ENCODE assay signal across 26 cellular contexts in genomic region chr2:119136093-119136492, GRCh38. TPM values are rescaled to one million over a fixed set of nuclear protein-coding genes. Genes with fewer than 3 reads are reported as not detected.
DNase-seq lines count a peak whose midpoint lies in the region; TF ChIP-seq lines count a peak whose summit lies in the region.
"Had no signal": no experiment of that assay in that cellular context is flagged by ENCODE, and none has a peak within 500 bp of the region (broad histone marks: within the 10 kb centered on the region; RNA-seq: fewer than 3 reads in every experiment).

No MANE protein-coding gene starts in this region.

- H3K9ac ChIP-seq in SK-N-SH (no peak overlapping the region), Karpas-422 (ENCODE audit: low read length) (no peak overlapping the region)

- H3K79me2 ChIP-seq in SK-N-SH (ENCODE audit: insufficient read depth) (no peaks in the 10 kb centered on the region), Karpas-422 (ENCODE audit: low read length) (no peaks in the 10 kb centered on the region)
- H3K79me2 ChIP-seq: hepatocyte had no signal

- TF ChIP-seq EP300 in SK-N-SH (IDR thresholded peaks at IDR 0.05; ENCODE audit: borderline replicate concordance in 1 of 2, low read depth in 1 of 2, low read length in 1 of 2): no peak

- H3K9me2 ChIP-seq in SK-N-SH (no peaks in the 10 kb centered on the region), Karpas-422 (replicated peaks; ENCODE audit: insufficient read depth, low read length) (no peaks in the 10 kb centered on the region)

- 43% methylated on average over 4 of the region's 7 CpGs for WGBS in SK-N-SH (ENCODE audit: low lambda C conversion rate)

- no peaks in the 10 kb centered on the region for H3K4me1 ChIP-seq in SK-N-SH (ENCODE audit: control insufficient read depth in 1 of 2, insufficient read depth in 2 of 2, low read depth in 1 of 2, low read length in 1 of 2)
- no peaks in the 10 kb centered on the region for H3K4me1 ChIP-seq in Karpas-422 (ENCODE audit: low read length)

- H2AFZ ChIP-seq in SK-N-SH (ENCODE audit: low read depth): no peak overlapping the region
- H2AFZ ChIP-seq in Karpas-422 (ENCODE audit: low read length): no peak overlapping the region
- H2AFZ ChIP-seq: hepatocyte had no signal

- no peak overlapping the region for H3K4me2 ChIP-seq in SK-N-SH
- no peak overlapping the region for H3K4me2 ChIP-seq in Karpas-422 (ENCODE audit: low read depth, low read length, poor library complexity, severe bottlenecking)
- H3K4me2 ChIP-seq: hepatocyte had no signal

- no peaks in the 10 kb centered on the region for H3K27me3 ChIP-seq in SK-N-SH (ENCODE audit: insufficient read depth)
- H3K27me3 ChIP-seq in Karpas-422 (ENCODE audit: low read length): no peaks in the 10 kb centered on the region
- H3K27me3 ChIP-seq: hepatocyte had no signal

- CTCF ChIA-PET in SK-N-SH (lab: Yijun Ruan, JAX): no interaction called here

- DNase-seq in DMS153 (lab: John Stamatoyannopoulos, UW) (peak; percentile 27), DMS153 treated with DMSO at 0.1 percent for 48 hours (lab: John Stamatoyannopoulos, UW; ENCODE audit: unreplicated experiment) (no peak), LoVo (ENCODE audit: low spot score) (peak; percentile 10), RPMI7951 (ENCODE audit: low read depth) (peak; percentile 4), kidney tubule cell (ENCODE audit: low spot score) (peak; percentile 72), retina (no peak), SK-N-SH (no peak), Karpas-422 (no peak)
- DNase-seq: activated CD4-positive, CD25-positive, alpha-beta regulatory T cell; activated naive CD8-positive, alpha-beta T cell treated with anti-CD3 and anti-CD28 coated beads for 36 hours; activated T-cell treated with anti-CD3 and anti-CD28 coated beads, Interleukin-2, amount 50 U/mL, for 72 hours; GDM1; KBM-7; natural killer cell; NCI-H1048; NCI-H2081 treated with DMSO at 0.1 percent for 48 hours; NCI-H526 treated with DMSO at 0.1 percent for 48 hours; OCI-M1; stimulated activated naive CD8-positive, alpha-beta T cell treated with anti-CD3 and anti-CD28 coated beads, Interleukin-15, amount 100 ng/mL, for 72 hours had no signal

- H3K9me3 ChIP-seq in SK-N-SH (no peaks in the 10 kb centered on the region), Karpas-422 (ENCODE audit: low read length) (no peaks in the 10 kb centered on the region)

- H4K20me1 ChIP-seq in SK-N-SH (ENCODE audit: insufficient read depth) (no peaks in the 10 kb centered on the region), Karpas-422 (ENCODE audit: insufficient read depth, low read depth, low read length) (no peaks in the 10 kb centered on the region)

- H3F3A ChIP-seq in SK-N-SH (replicated peaks; ENCODE audit: insufficient read depth): no peaks in the 10 kb centered on the region

- H3K27ac ChIP-seq in SK-N-SH (ENCODE audit: low read depth in 2 of 2, low read length in 1 of 2) (no peak overlapping the region), Karpas-422 (ENCODE audit: low read length) (no peak overlapping the region)
- H3K27ac ChIP-seq: 22Rv1, coronary artery, hepatocyte, HL-60 had no signal

- POLR2A ChIA-PET in SK-N-SH (lab: Yijun Ruan, JAX): no interaction called here

- H3K36me3 ChIP-seq in SK-N-SH (replicated peaks in 1 of 2; ENCODE audit: control insufficient read depth in 1 of 2, insufficient read depth in 2 of 2, low read length in 1 of 2) (no peaks in the 10 kb centered on the region), Karpas-422 (ENCODE audit: insufficient read depth, low read length) (no peaks in the 10 kb centered on the region)

- no peak for TF ChIP-seq RAD21 in SK-N-SH (IDR thresholded peaks at IDR 0.05; ENCODE audit: low read length)

- H3K4me3 ChIP-seq in SK-N-SH (ENCODE audit: low read depth in 2 of 2, low read length in 1 of 2) (no peak overlapping the region), Karpas-422 (ENCODE audit: low read length) (no peak overlapping the region)
- H3K4me3 ChIP-seq: coronary artery, hepatocyte had no signal

- TF ChIP-seq CTCF in SK-N-SH (IDR thresholded peaks at IDR 0.05): no peak

TF ChIP-seq in SK-N-SH, 30 proteins besides CTCF, POLR2A, EP300 and RAD21:
- no peak for TF ChIP-seq RFX5 (IDR thresholded peaks at IDR 0.05; ENCODE audit: low read length)

RNA-seq across cellular contexts. Expression of gene C1QL2, which starts 22.5 kb away (rescaled TPM):
- not detected in 2 replicates for total RNA-seq in RPMI7951 (2014; rRNA removed; shearing (Covaris generic))
- polyA plus RNA-seq in SK-N-SH (2012; rRNA removed): not detected in 2 replicates
- polyA plus RNA-seq in SK-N-SH (2012; cell fraction: cytosol; rRNA removed): not detected in 2 replicates
- not detected in 2 replicates for polyA plus RNA-seq in SK-N-SH (2012; cell fraction: nucleus; rRNA removed)
- not detected in 2 replicates for total RNA-seq in Karpas-422 (2014; rRNA removed; shearing (Covaris generic); ENCODE audit: low replicate concordance)
- total RNA-seq: activated naive CD8-positive, alpha-beta T cell treated with anti-CD3 and anti-CD28 coated beads for 36 hours; activated T-cell treated with anti-CD3 and anti-CD28 coated beads, Interleukin-2, amount 50 U/mL, for 72 hours; mesenteric fat pad; natural killer cell; urinary bladder had no signal
- polyA plus RNA-seq: BJ had no signal

Comparison
In these comparisons a context has a peak if more than half of its experiments do, and no peak if none do; other contexts are left out.
1. DNase-seq: peak in DMS153 (single experiment), LoVo (single experiment), RPMI7951 (single experiment) and kidney tubule cell (single experiment); none in DMS153 treated with DMSO at 0.1 percent for 48 hours (single experiment), retina (single experiment), SK-N-SH (single experiment) and Karpas-422 (single experiment).